In genomic region chr22:37676691-37677627, GRCh38 we compare ENCODE assay signal across 8 cellular contexts. TPM values are rescaled to one million over a fixed set of nuclear protein-coding genes. Genes with fewer than 3 reads are reported as not detected.
A peak's percentile ranks its signal among the peaks of the same experiment; 100 is the strongest.
DNase-seq lines count a peak whose midpoint lies in the region; ATAC-seq and TF ChIP-seq lines count a peak whose summit lies in the region.

No MANE protein-coding gene starts in this region.

- peaks cover 49% of the 10 kb centered on the region for H3K4me1 Mint-ChIP-seq in osteocyte (ENCODE audit: unreplicated experiment)

- ATAC-seq in GM19455 (IDR thresholded peaks at IDR 0.05; ENCODE audit: unreplicated experiment): peak; percentile 61

- H3K4me2 ChIP-seq in BLaER1 treated with 17β-estradiol and CSF1 and Interleukin-3, amounts not matched to agents 10 nM and 100 nM: peak overlapping the region; percentile 80 to 99 (median 93)

- H3K36me3 ChIP-seq in BLaER1 treated with 17β-estradiol and CSF1 and Interleukin-3, amounts not matched to agents 10 nM and 100 nM: peaks cover 0 to 31% (median 6%) of the 10 kb centered on the region in 11 experiments; a peak in 12 of 22 replicates
- H3K36me3 ChIP-seq in HUES64 (ENCODE audit: insufficient read depth, low read length): no peaks in the 10 kb centered on the region
- H3K36me3 ChIP-seq in SJCRH30: peaks cover 7% of the 10 kb centered on the region; the same call in 1 of the 2 replicates
- no peaks in the 10 kb centered on the region for H3K36me3 ChIP-seq in testis (ENCODE audit: low read depth, missing control alignments)

- H3K27me3 ChIP-seq in BLaER1 treated with 17β-estradiol and CSF1 and Interleukin-3, amounts not matched to agents 10 nM and 100 nM: no peaks in the 10 kb centered on the region
- H3K27me3 ChIP-seq in HUES64 (ENCODE audit: insufficient read depth, low read length) (no peaks in the 10 kb centered on the region), SJCRH30 (no peaks in the 10 kb centered on the region), testis (no peaks in the 10 kb centered on the region)

- TF ChIP-seq POLR2A in testis (IDR thresholded peaks at IDR 0.05): no peak

- H3K4me3 ChIP-seq in BLaER1 treated with 17β-estradiol and CSF1 and Interleukin-3, amounts not matched to agents 10 nM and 100 nM: peak overlapping the region; percentile 48 to 90 (median 69)
- peak overlapping the region; percentile 59 for H3K4me3 ChIP-seq in HUES64 (ENCODE audit: low read length)
- peak overlapping the region; percentile 70 for H3K4me3 ChIP-seq in SJCRH30
- H3K4me3 ChIP-seq in testis: peak overlapping the region; percentile 57 to 69

- intact Hi-C loops in testis (cut with DNase I; ENCODE audit: low total_unique reads): no loop called here

- no peaks in the 10 kb centered on the region for H3K9me3 ChIP-seq in BLaER1 treated with 17β-estradiol and CSF1 and Interleukin-3, amounts not matched to agents 10 nM and 100 nM (replicated peaks in 1 of 11)
- H3K9me3 ChIP-seq in HUES64 (ENCODE audit: insufficient read depth, low read depth, low read length) (no peaks in the 10 kb centered on the region), SJCRH30 (replicated peaks) (no peaks in the 10 kb centered on the region), testis (no peaks in the 10 kb centered on the region)

- peak overlapping the region; percentile 81 for H3K4me3 Mint-ChIP-seq in osteocyte (ENCODE audit: unreplicated experiment)

- H4K20me1 ChIP-seq in BLaER1 treated with 17β-estradiol and CSF1 and Interleukin-3, amounts not matched to agents 10 nM and 100 nM: peaks cover 0 to 53% (median 0%) of the 10 kb centered on the region in 11 experiments; a peak in 8 of 22 replicates

- H3K27ac ChIP-seq in BLaER1 treated with 17β-estradiol and CSF1 and Interleukin-3, amounts not matched to agents 10 nM and 100 nM: peak overlapping the region; percentile 49 to 93 (median 87); a peak in 21 of 22 replicates
- peak overlapping the region; percentile 44; the same call in 1 of the 2 replicates for H3K27ac ChIP-seq in HUES64 (ENCODE audit: low read depth, low read length)
- peak overlapping the region; percentile 72 for H3K27ac ChIP-seq in SJCRH30
- peak overlapping the region; percentile 88 to 92 for H3K27ac ChIP-seq in testis

- H3K9ac ChIP-seq in BLaER1 treated with 17β-estradiol and CSF1 and Interleukin-3, amounts not matched to agents 10 nM and 100 nM: peak overlapping the region; percentile 77 to 88 (median 83)
- H3K9ac ChIP-seq in HUES64 (ENCODE audit: low read depth, low read length): no peak overlapping the region

- peaks cover 56 to 92% (median 77%) of the 10 kb centered on the region in 10 experiments for H3K4me1 ChIP-seq in BLaER1 treated with 17β-estradiol and CSF1 and Interleukin-3, amounts not matched to agents 10 nM and 100 nM
- H3K4me1 ChIP-seq in HUES64 (ENCODE audit: insufficient read depth, low read length) (peaks cover 5% of the 10 kb centered on the region), SJCRH30 (peaks cover 9% of the 10 kb centered on the region), testis (peaks cover 39% of the 10 kb centered on the region)

- H3K9me3 Mint-ChIP-seq in osteocyte (ENCODE audit: unreplicated experiment): no peaks in the 10 kb centered on the region

- 2% methylated on average over 44 of the region's 46 CpGs for WGBS in HUES64
- 3 to 4% methylated on average over 21 to 45 of the region's 46 CpGs for WGBS in testis, 2 donors

- peak; percentile 90 to 91 for DNase-seq in SJCRH30
- DNase-seq in activated naive CD4-positive, alpha-beta T cell (lab: John Stamatoyannopoulos, UW): peak; percentile 72 to 94 (median 82)
- DNase-seq in glomerular visceral epithelial cell (ENCODE audit: extremely low spot score): peak; percentile 96
- DNase-seq in osteocyte (ENCODE audit: extremely low spot score, unreplicated experiment): peak; percentile 95
- peak; percentile 92 for DNase-seq in testis

- H3K27me3 Mint-ChIP-seq in osteocyte (ENCODE audit: unreplicated experiment): no peaks in the 10 kb centered on the region

- H3K27ac Mint-ChIP-seq in osteocyte (ENCODE audit: unreplicated experiment): peak overlapping the region; percentile 91

- H3K36me3 Mint-ChIP-seq in osteocyte (ENCODE audit: unreplicated experiment): peaks cover 10% of the 10 kb centered on the region

- TF ChIP-seq CTCF in osteocyte (IDR thresholded peaks at IDR 0.05) (no peak), testis (IDR thresholded peaks at IDR 0.05) (no peak)

RNA-seq across cellular contexts. Expression of gene LGALS1, which starts 1.5 kb away (rescaled TPM):
- 39.5 TPM for polyA plus RNA-seq in HUES64 (2013, experiment 1 of 2)
- polyA plus RNA-seq in HUES64 (2013, experiment 2 of 2): 56.4 TPM
- 671 and 890 TPM in 2 replicates for total RNA-seq in SJCRH30 (2014; rRNA removed; shearing (Covaris generic))
- total RNA-seq in osteocyte (1,199 and 1,246 TPM in 2 replicates), testis (100 to 1,000 TPM; 466 to 960 TPM)
- 681 TPM for polyA plus RNA-seq in testis (ENCODE audit: insufficient read depth, low read depth, low replicate concordance)

RNA-seq across cellular contexts. Expression of gene NOL12, which starts 9.2 kb away (rescaled TPM):
- polyA plus RNA-seq in HUES64 (2013, experiment 1 of 2): 26.8 TPM
- polyA plus RNA-seq in HUES64 (2013, experiment 2 of 2): 27.2 TPM
- 26.2 and 28.3 TPM in 2 replicates for total RNA-seq in SJCRH30 (2014; rRNA removed; shearing (Covaris generic))
- total RNA-seq in osteocyte (18.5 and 22.7 TPM in 2 replicates), testis (10 to 100 TPM; 46.6 to 51.2 TPM)
- 76.2 TPM for polyA plus RNA-seq in testis (ENCODE audit: insufficient read depth, low read depth, low replicate concordance)

RNA-seq across cellular contexts. Expression of gene PDXP, which starts 18.4 kb away (rescaled TPM):
- polyA plus RNA-seq in HUES64 (2013, experiment 1 of 2): 34.5 TPM
- 38.5 TPM for polyA plus RNA-seq in HUES64 (2013, experiment 2 of 2)
- total RNA-seq in SJCRH30 (2014; rRNA removed; shearing (Covaris generic)): 43.3 and 48.3 TPM in 2 replicates
- total RNA-seq in osteocyte (16.5 and 16.6 TPM in 2 replicates), testis (100 to 1,000 TPM in 1 of 2 donors, 10 to 100 TPM in 1; 95.7 to 117 TPM)
- 51.9 TPM for polyA plus RNA-seq in testis (ENCODE audit: insufficient read depth, low read depth, low replicate concordance)

RNA-seq across cellular contexts. Expression of gene TRIOBP, which starts 19.9 kb away (rescaled TPM):
- polyA plus RNA-seq in HUES64 (2013, experiment 1 of 2): 31.9 TPM
- 39.7 TPM for polyA plus RNA-seq in HUES64 (2013, experiment 2 of 2)
- 16.8 and 17.0 TPM in 2 replicates for total RNA-seq in SJCRH30 (2014; rRNA removed; shearing (Covaris generic))
- total RNA-seq in osteocyte: 103 and 105 TPM in 2 replicates
- 10 to 100 TPM; 74.0 to 80.2 TPM for total RNA-seq in testis
- polyA plus RNA-seq in testis (ENCODE audit: insufficient read depth, low read depth, low replicate concordance): 52.9 TPM

RNA-seq across cellular contexts. Expression of gene SH3BP1, which starts 37.5 kb away (rescaled TPM):
- 21.7 TPM for polyA plus RNA-seq in HUES64 (2013, experiment 1 of 2)
- polyA plus RNA-seq in HUES64 (2013, experiment 2 of 2): 30.1 TPM
- 6.1 and 6.3 TPM in 2 replicates for total RNA-seq in SJCRH30 (2014; rRNA removed; shearing (Covaris generic))
- 6.9 and 8.3 TPM in 2 replicates for total RNA-seq in osteocyte
- 10 to 100 TPM; 15.7 to 23.6 TPM for total RNA-seq in testis
- 11.9 TPM for polyA plus RNA-seq in testis (ENCODE audit: insufficient read depth, low read depth, low replicate concordance)

Comparison
In these comparisons a context has a peak if more than half of its experiments do, and no peak if none do; other contexts are left out.
1. Peak in every context shown above with its lines: DNase-seq, ATAC-seq, H3K4me3 ChIP-seq and H3K27ac ChIP-seq.